Comparison of ENCODE assay signal across 8 cellular contexts in the genomic region with DNA sequence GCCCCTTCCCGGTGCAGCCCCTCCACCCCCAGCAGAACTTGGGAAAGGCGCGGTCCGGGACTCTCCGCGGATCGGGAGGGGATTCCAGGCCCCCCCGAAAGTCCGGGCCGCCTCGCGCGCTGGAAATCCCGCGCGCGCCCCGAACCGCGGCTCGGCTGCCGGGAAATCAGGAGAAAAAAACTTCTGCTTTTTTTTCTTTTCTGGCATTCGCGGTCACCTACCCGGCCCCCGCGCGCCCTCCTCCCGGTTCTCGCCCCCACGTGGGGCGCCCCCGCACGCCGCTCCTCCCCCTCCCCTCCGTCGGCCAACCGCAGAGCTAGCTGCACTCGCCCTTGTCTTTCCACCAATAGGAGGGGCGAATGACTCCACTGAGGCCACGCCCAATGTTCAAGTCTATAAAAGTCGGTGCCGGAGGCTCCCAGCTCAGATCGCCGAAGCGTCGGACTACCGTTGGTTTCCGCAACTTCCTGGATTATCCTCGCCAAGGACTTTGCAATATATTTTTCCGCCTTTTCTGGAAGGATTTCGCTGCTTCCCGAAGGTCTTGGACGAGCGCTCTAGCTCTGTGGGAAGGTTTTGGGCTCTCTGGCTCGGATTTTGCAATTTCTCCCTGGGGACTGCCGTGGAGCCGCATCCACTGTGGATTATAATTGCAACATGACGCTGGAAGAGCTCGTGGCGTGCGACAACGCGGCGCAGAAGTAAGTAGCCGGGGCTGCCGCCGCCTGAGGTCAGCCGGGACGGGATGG. TPM values are rescaled to one million over a fixed set of nuclear protein-coding genes. Genes with fewer than 3 reads are reported as not detected.
DNase-seq lines count a peak whose midpoint lies in the region; ATAC-seq, FAIRE-seq and TF ChIP-seq lines count a peak whose summit lies in the region.

A gene with protein sequence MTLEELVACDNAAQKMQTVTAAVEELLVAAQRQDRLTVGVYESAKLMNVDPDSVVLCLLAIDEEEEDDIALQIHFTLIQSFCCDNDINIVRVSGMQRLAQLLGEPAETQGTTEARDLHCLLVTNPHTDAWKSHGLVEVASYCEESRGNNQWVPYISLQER (plus strand): TSS at position 426 of the 749 bp plus-strand sequence. CDS start 232 bp downstream, at position 658.

- H3K4me1 Mint-ChIP-seq in nephron: peaks cover 19% of the 10 kb centered on the region

- H3K4me3 Mint-ChIP-seq in nephron: peak within 1 kb of the TSS; percentile 93 to 97 (median 96)

- TF ChIP-seq POLR2A in H54 (IDR thresholded peaks at IDR 0.05; ENCODE audit: low read depth, low read length): peak; percentile 100

- ATAC-seq in stimulated activated naive CD8-positive, alpha-beta T cell treated with anti-CD3 and anti-CD28 coated beads, Interleukin-15, Interleukin-2, amounts not matched to agents 100 U/mL and 50 U/mL, for 24 hours: peak; percentile 50

- DNase-seq in EH (ENCODE audit: low read depth): peak; percentile 98
- DNase-seq in H54 (ENCODE audit: insufficient read length, low spot score): peak; percentile 99
- DNase-seq in M059J (ENCODE audit: low read depth): peak; percentile 96
- peak; percentile 68 for DNase-seq in SHP77 treated with DMSO at 0.1 percent for 48 hours (lab: John Stamatoyannopoulos, UW)
- DNase-seq in activated effector memory CD4-positive, alpha-beta T cell treated with Interleukin-2 at 50 U/mL for 16 hours: peak; percentile 93
- DNase-seq in fibroblast of pulmonary artery (ENCODE audit: low read depth): peak; percentile 99
- DNase-seq in stimulated activated naive CD8-positive, alpha-beta T cell treated with anti-CD3 and anti-CD28 coated beads, Interleukin-15, Interleukin-2, amounts not matched to agents 100 U/mL and 50 U/mL, for 24 hours: peak; percentile 98

- TF ChIP-seq CTCF in fibroblast of pulmonary artery (IDR thresholded peaks at IDR 0.05; ENCODE audit: low read length, missing control alignments) (no peak), nephron (IDR thresholded peaks at IDR 0.05; ENCODE audit: unreplicated experiment in 3 of 3) (no peak)

- peak within 1 kb of the TSS; percentile 99 for H3K4me3 ChIP-seq in fibroblast of pulmonary artery (replicated peaks; ENCODE audit: low read depth, low read length)

- no peak for FAIRE-seq in H54 (lab: Jason Lieb, UNC)

- peak within 1 kb of the TSS; percentile 14 to 64 (median 61) for H3K27ac Mint-ChIP-seq in nephron

- H3K27me3 Mint-ChIP-seq in nephron (ENCODE audit: low read depth): peaks cover 38% of the 10 kb centered on the region

- H3K36me3 Mint-ChIP-seq in nephron (ENCODE audit: low read depth): no peaks in the 10 kb centered on the region

- no peaks in the 10 kb centered on the region for H3K9me3 Mint-ChIP-seq in nephron

RNA-seq across cellular contexts. Expression of the gene that starts here (rescaled TPM):
- 38.8 and 54.0 TPM in 2 replicates for total RNA-seq in M059J (2014; rRNA removed; shearing (Covaris generic))

Comparison
In these comparisons a context has a peak if more than half of its experiments do, and no peak if none do; other contexts are left out.
1. Peak in every context shown above with its lines: DNase-seq, ATAC-seq and H3K4me3 ChIP-seq.